25 cellular contexts compared by ENCODE assay signal in genomic region chr16:78737630-78738029, GRCh38.
A peak's percentile ranks its signal among the peaks of the same experiment; 100 is the strongest.
DNase-seq lines count a peak whose midpoint lies in the region; ATAC-seq, FAIRE-seq and TF ChIP-seq lines count a peak whose summit lies in the region.
"Had no signal": no experiment of that assay in that cellular context is flagged by ENCODE, and none has a peak within 500 bp of the region (broad histone marks: within the 10 kb centered on the region; RNA-seq: fewer than 3 reads in every experiment).

No MANE protein-coding gene starts in this region.

- TF ChIP-seq CTCF in HepG2 (CRISPR knock-in tag; IDR thresholded peaks at IDR 0.05) (no peak), Peyer's patch (IDR thresholded peaks at IDR 0.05) (no peak)

- H3K9me3 ChIP-seq in T-helper 17 cell (ENCODE audit: control insufficient read depth, low read length, poor library complexity, severe bottlenecking) (no peaks in the 10 kb centered on the region), HepG2 (ENCODE audit: low read length) (no peaks in the 10 kb centered on the region), Peyer's patch (no peaks in the 10 kb centered on the region)
- H3K9me3 ChIP-seq: A549, BE2C, BLaER1 had no signal

- H3K9ac ChIP-seq in HepG2 (ENCODE audit: insufficient read depth, low read depth, low read length) = no peak overlapping the region
- H3K9ac ChIP-seq: BLaER1 had no signal

- no peak overlapping the region for H3K4me3 Mint-ChIP-seq in activated CD4-positive, alpha-beta memory T cell treated with anti-CD3 and anti-CD28 coated beads for 36 hours
- H3K4me3 Mint-ChIP-seq in activated CD4-positive, alpha-beta memory T cell treated with anti-CD3 and anti-CD28 coated beads, Interleukin-2, amount 10 ng/mL, durations not matched to agents 7 days and 5 days = no peak overlapping the region
- H3K4me3 Mint-ChIP-seq in T-helper 17 cell = no peak overlapping the region
- H3K4me3 Mint-ChIP-seq: CD14-positive monocyte; CD4-positive, alpha-beta memory T cell; CD8-positive, alpha-beta memory T cell had no signal

- CTCF ChIA-PET in activated CD4-positive, alpha-beta memory T cell treated with anti-CD3 and anti-CD28 coated beads for 36 hours (lab: Charles Lee) = no interaction called here
- CTCF ChIA-PET in activated CD4-positive, alpha-beta memory T cell treated with anti-CD3 and anti-CD28 coated beads, Interleukin-2, amount 10 ng/mL, durations not matched to agents 7 days and 5 days (lab: Charles Lee) = no interaction called here
- CTCF ChIA-PET in HepG2 (lab: Yijun Ruan, JAX; ENCODE audit: low intra/inter-chr PET ratio, low total read pairs) = no interaction called here

- POLR2A ChIA-PET in activated CD4-positive, alpha-beta memory T cell treated with anti-CD3 and anti-CD28 coated beads for 36 hours (lab: Charles Lee) = no interaction called here
- POLR2A ChIA-PET in activated CD4-positive, alpha-beta memory T cell treated with anti-CD3 and anti-CD28 coated beads, Interleukin-2, amount 10 ng/mL, durations not matched to agents 7 days and 5 days (lab: Charles Lee) = no interaction called here
- POLR2A ChIA-PET in HepG2 (lab: Yijun Ruan, JAX) = interaction anchor here (1.0 kb wide), 1 partner anchor 18 kb away, joined by 3 read pairs; no protein-coding TSS in a partner anchor

- TF ChIP-seq POLR2A in HepG2 (IDR thresholded peaks at IDR 0.05; ENCODE audit: insufficient read depth in 1 of 2, low read depth in 2 of 2, low read length in 2 of 2) (no peak), Peyer's patch (IDR thresholded peaks at IDR 0.05) (no peak)

- no peak for FAIRE-seq in HepG2 (lab: Jason Lieb, UNC)
- FAIRE-seq: A549, GM12878, GM12892 had no signal

- in situ Hi-C loops in HepG2 (cut with HindIII; ENCODE audit: extremely low pct_ligation_motif_present, low pct_unique_long_range_greater_than_20kb) = no loop called here

- ATAC-seq in T-helper 17 cell = no peak
- ATAC-seq in HepG2 = peak; percentile 14; the same call in 1 of the 3 replicates
- ATAC-seq: A549, GM12878 had no signal

- H3K27ac ChIP-seq in HepG2 (ENCODE audit: extremely low read length, insufficient read depth, low read length) = peak overlapping the region; percentile 39
- H3K27ac ChIP-seq in Peyer's patch = no peak overlapping the region
- H3K27ac ChIP-seq: 22Rv1, A549, BLaER1 had no signal

- H3K4me3 ChIP-seq in HepG2 (replicated peaks in 1 of 3; ENCODE audit: insufficient read depth in 1 of 3, low read depth in 2 of 3, low read length in 3 of 3) (no peak overlapping the region), Peyer's patch (no peak overlapping the region)
- H3K4me3 ChIP-seq: A549, BLaER1, GM12878 had no signal

- BruUV-seq in HepG2 (replicated peaks; lab: Mats Ljungman, UMichigan) = no TSS peak

- no peak for DNase-seq in activated CD4-positive, alpha-beta memory T cell treated with anti-CD3 and anti-CD28 coated beads for 36 hours
- DNase-seq in activated CD4-positive, alpha-beta memory T cell treated with anti-CD3 and anti-CD28 coated beads, Interleukin-2, amount 10 ng/mL, durations not matched to agents 7 days and 5 days = no peak
- no peak for DNase-seq in T-helper 17 cell
- DNase-seq in HepG2 (ENCODE audit: low spot score) = peak; percentile 22
- DNase-seq in stimulated activated naive CD4-positive, alpha-beta T cell treated with Interleukin-2 at 50 U/mL for 16 hours (lab: John Stamatoyannopoulos, UW) = no peak
- no peak for DNase-seq in Peyer's patch
- DNase-seq: BE2C; C1 segment of cervical spinal cord; CD4-positive, alpha-beta memory T cell; CD4-positive, CD25-positive, alpha-beta regulatory T cell; CD8-positive, alpha-beta memory T cell; COR-L47; DMS 273 treated with DMSO at 0.1 percent for 48 hours; DMS153; DMS53; DMS79; DND-41; EL; GDM1 had no signal

- peaks cover 30% of the 10 kb centered on the region for H3K4me1 Mint-ChIP-seq in activated CD4-positive, alpha-beta memory T cell treated with anti-CD3 and anti-CD28 coated beads for 36 hours (ENCODE audit: low read depth)
- peaks cover 15% of the 10 kb centered on the region for H3K4me1 Mint-ChIP-seq in activated CD4-positive, alpha-beta memory T cell treated with anti-CD3 and anti-CD28 coated beads, Interleukin-2, amount 10 ng/mL, durations not matched to agents 7 days and 5 days
- peaks cover 10% of the 10 kb centered on the region for H3K4me1 Mint-ChIP-seq in T-helper 17 cell

- TF ChIP-seq EP300 in HepG2 (IDR thresholded peaks at IDR 0.05; ENCODE audit: low read depth in 2 of 2, low read length in 2 of 2) = no peak; a peak in 1 of 4 replicates
- TF ChIP-seq EP300 in HepG2 (CRISPR knock-in tag; IDR thresholded peaks at IDR 0.05; ENCODE audit: borderline replicate concordance) = no peak

- H3K4me2 ChIP-seq in HepG2 (ENCODE audit: low read depth, low read length) = no peak overlapping the region
- H3K4me2 ChIP-seq: A549, BLaER1 had no signal

- 47% methylated on average over 2 of the region's 2 CpGs for WGBS in HepG2 (ENCODE audit: low lambda C conversion rate)

- no peak for TF ChIP-seq RAD21 in HepG2 (CRISPR knock-in tag; IDR thresholded peaks at IDR 0.05)

- peaks cover 87% of the 10 kb centered on the region for H3K4me1 ChIP-seq in HepG2 (ENCODE audit: insufficient read depth, low read length)
- peaks cover 0 to 5% (median 0%) of the 10 kb centered on the region in 4 donors for H3K4me1 ChIP-seq in Peyer's patch
- H3K4me1 ChIP-seq: A549, BE2C, BLaER1 had no signal

- no peaks in the 10 kb centered on the region for H3K27me3 Mint-ChIP-seq in activated CD4-positive, alpha-beta memory T cell treated with anti-CD3 and anti-CD28 coated beads for 36 hours
- no peaks in the 10 kb centered on the region for H3K27me3 Mint-ChIP-seq in activated CD4-positive, alpha-beta memory T cell treated with anti-CD3 and anti-CD28 coated beads, Interleukin-2, amount 10 ng/mL, durations not matched to agents 7 days and 5 days
- no peaks in the 10 kb centered on the region for H3K27me3 Mint-ChIP-seq in T-helper 17 cell
- H3K27me3 Mint-ChIP-seq: CD4-positive, alpha-beta memory T cell; CD4-positive, CD25-positive, alpha-beta regulatory T cell had no signal

- no peaks in the 10 kb centered on the region for H3K36me3 Mint-ChIP-seq in activated CD4-positive, alpha-beta memory T cell treated with anti-CD3 and anti-CD28 coated beads for 36 hours
- no peaks in the 10 kb centered on the region for H3K36me3 Mint-ChIP-seq in activated CD4-positive, alpha-beta memory T cell treated with anti-CD3 and anti-CD28 coated beads, Interleukin-2, amount 10 ng/mL, durations not matched to agents 7 days and 5 days (ENCODE audit: low read depth)
- H3K36me3 Mint-ChIP-seq in T-helper 17 cell (ENCODE audit: low read depth) = no peaks in the 10 kb centered on the region
- H3K36me3 Mint-ChIP-seq: CD14-positive monocyte; CD4-positive, CD25-positive, alpha-beta regulatory T cell; CD8-positive, alpha-beta memory T cell had no signal

- H3K9me3 Mint-ChIP-seq in activated CD4-positive, alpha-beta memory T cell treated with anti-CD3 and anti-CD28 coated beads for 36 hours = no peaks in the 10 kb centered on the region
- H3K9me3 Mint-ChIP-seq in activated CD4-positive, alpha-beta memory T cell treated with anti-CD3 and anti-CD28 coated beads, Interleukin-2, amount 10 ng/mL, durations not matched to agents 7 days and 5 days = peaks cover 3% of the 10 kb centered on the region
- H3K9me3 Mint-ChIP-seq: CD4-positive, alpha-beta memory T cell; CD4-positive, CD25-positive, alpha-beta regulatory T cell; CD8-positive, alpha-beta memory T cell had no signal

- intact Hi-C loops in activated CD4-positive, alpha-beta memory T cell treated with anti-CD3 and anti-CD28 coated beads for 36 hours (cut with micrococcal nuclease) = no loop called here
- intact Hi-C loops in HepG2 (cut with micrococcal nuclease; ENCODE audit: unreplicated experiment) = loop anchor here (10.0 kb wide), 1 partner anchor 1543 kb away; the partner anchor contains the start of genes MON1B and SYCE1L

- H3K27ac Mint-ChIP-seq in activated CD4-positive, alpha-beta memory T cell treated with anti-CD3 and anti-CD28 coated beads for 36 hours = peak overlapping the region; percentile 33
- no peak overlapping the region for H3K27ac Mint-ChIP-seq in activated CD4-positive, alpha-beta memory T cell treated with anti-CD3 and anti-CD28 coated beads, Interleukin-2, amount 10 ng/mL, durations not matched to agents 7 days and 5 days
- H3K27ac Mint-ChIP-seq in T-helper 17 cell = peak overlapping the region; percentile 16
- H3K27ac Mint-ChIP-seq: CD14-positive monocyte had no signal

- no peaks in the 10 kb centered on the region for H3K79me2 ChIP-seq in HepG2 (ENCODE audit: insufficient read depth, low read length)

- H4K20me1 ChIP-seq in HepG2 (ENCODE audit: insufficient read depth, low read length) = no peaks in the 10 kb centered on the region
- H4K20me1 ChIP-seq: BLaER1 had no signal

- H3K36me3 ChIP-seq in HepG2 (replicated peaks in 1 of 2; ENCODE audit: control insufficient read depth in 1 of 2, insufficient read depth in 2 of 2, low read length in 2 of 2) (no peaks in the 10 kb centered on the region), Peyer's patch (no peaks in the 10 kb centered on the region)
- H3K36me3 ChIP-seq: BE2C, BLaER1 had no signal

- no peak overlapping the region for H2AFZ ChIP-seq in HepG2 (ENCODE audit: low read length)

- no peaks in the 10 kb centered on the region for H3K27me3 ChIP-seq in HepG2 (ENCODE audit: control insufficient read depth in 1 of 2, insufficient read depth in 2 of 2, low read length in 2 of 2)
- H3K27me3 ChIP-seq in Peyer's patch = no peaks in the 10 kb centered on the region
- H3K27me3 ChIP-seq: BE2C, BLaER1 had no signal
